2 cellular contexts compared by ENCODE assay signal in the genomic region with DNA sequence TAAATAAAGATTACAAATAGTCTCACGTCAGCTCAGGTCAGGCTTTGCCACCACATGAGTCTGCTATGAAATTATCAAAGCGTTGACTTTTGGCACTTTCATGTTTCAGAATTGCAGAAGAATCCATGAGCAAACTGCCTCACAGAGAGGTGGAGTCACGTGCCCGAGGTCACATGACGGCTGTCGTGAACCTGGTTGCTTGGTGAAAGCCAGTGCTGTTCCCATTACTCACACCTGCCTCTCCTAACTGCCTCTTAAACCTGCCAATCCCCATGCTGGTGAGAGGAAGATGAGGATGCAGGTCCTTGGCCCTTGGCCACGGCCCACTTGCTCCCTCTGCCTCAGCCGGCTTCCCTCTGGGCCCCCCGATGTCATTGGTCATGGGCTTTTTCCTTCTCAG.
TF ChIP-seq lines count a peak whose summit lies in the region.

No MANE protein-coding gene starts in this region.

TF ChIP-seq in A549, 52 proteins besides CTCF, POLR2A, EP300 and RAD21 (continued from another document):
- TF ChIP-seq BCL3 (IDR thresholded peaks at IDR 0.05) (no peak), HOXA7 (CRISPR knock-in tag; IDR thresholded peaks at IDR 0.05) (no peak)

TF ChIP-seq in K562, 482 proteins besides CTCF, POLR2A, EP300 and RAD21 (continued from another document):
- no peak for TF ChIP-seq MBD1 (CRISPR knock-in tag; IDR thresholded peaks at IDR 0.05)
- TF ChIP-seq ELF4 (CRISPR knock-in tag; IDR thresholded peaks at IDR 0.05), result no peak
- TF ChIP-seq RAD51 (IDR thresholded peaks at IDR 0.05; ENCODE audit: borderline replicate concordance, low read depth), result peak; percentile 79
- no peak for TF ChIP-seq ZKSCAN1 (IDR thresholded peaks at IDR 0.05; ENCODE audit: low read depth, low read length)
- no peak for TF ChIP-seq ETV1 (tag; conservative IDR thresholded peaks at IDR 0.05; ENCODE audit: low read depth)
- TF ChIP-seq ZNF3 (CRISPR knock-in tag; IDR thresholded peaks at IDR 0.05), result no peak
- TF ChIP-seq SUPT5H (IDR thresholded peaks at IDR 0.05), result no peak
- no peak for TF ChIP-seq MYC (IDR thresholded peaks at IDR 0.05; ENCODE audit: low read depth, low read length)
- no peak for TF ChIP-seq MYC (CRISPR knock-in tag; IDR thresholded peaks at IDR 0.05; ENCODE audit: borderline replicate concordance, low read depth)
- no peak for TF ChIP-seq HOMEZ (CRISPR knock-in tag; IDR thresholded peaks at IDR 0.05)
- no peak for TF ChIP-seq ZNF212 (CRISPR knock-in tag; IDR thresholded peaks at IDR 0.05)
- TF ChIP-seq ZMIZ1 (IDR thresholded peaks at IDR 0.05; ENCODE audit: low read depth in 2 of 2, low read length in 2 of 2), result no peak
- no peak for TF ChIP-seq RCOR1 (IDR thresholded peaks at IDR 0.05; ENCODE audit: borderline replicate concordance in 1 of 2, low read depth in 2 of 2, low read length in 2 of 2)
- TF ChIP-seq BRCA1 (IDR thresholded peaks at IDR 0.05), result no peak
- no peak for TF ChIP-seq BRCA1 (CRISPR knock-in tag; IDR thresholded peaks at IDR 0.05)
- peak; percentile 41 for TF ChIP-seq TFE3 (CRISPR knock-in tag; IDR thresholded peaks at IDR 0.05)
- TF ChIP-seq, protein P1, sequence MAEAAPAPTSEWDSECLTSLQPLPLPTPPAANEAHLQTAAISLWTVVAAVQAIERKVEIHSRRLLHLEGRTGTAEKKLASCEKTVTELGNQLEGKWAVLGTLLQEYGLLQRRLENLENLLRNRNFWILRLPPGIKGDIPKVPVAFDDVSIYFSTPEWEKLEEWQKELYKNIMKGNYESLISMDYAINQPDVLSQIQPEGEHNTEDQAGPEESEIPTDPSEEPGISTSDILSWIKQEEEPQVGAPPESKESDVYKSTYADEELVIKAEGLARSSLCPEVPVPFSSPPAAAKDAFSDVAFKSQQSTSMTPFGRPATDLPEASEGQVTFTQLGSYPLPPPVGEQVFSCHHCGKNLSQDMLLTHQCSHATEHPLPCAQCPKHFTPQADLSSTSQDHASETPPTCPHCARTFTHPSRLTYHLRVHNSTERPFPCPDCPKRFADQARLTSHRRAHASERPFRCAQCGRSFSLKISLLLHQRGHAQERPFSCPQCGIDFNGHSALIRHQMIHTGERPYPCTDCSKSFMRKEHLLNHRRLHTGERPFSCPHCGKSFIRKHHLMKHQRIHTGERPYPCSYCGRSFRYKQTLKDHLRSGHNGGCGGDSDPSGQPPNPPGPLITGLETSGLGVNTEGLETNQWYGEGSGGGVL (CRISPR knock-in tag; IDR thresholded peaks at IDR 0.05), result no peak
- no peak for TF ChIP-seq SIN3B (IDR thresholded peaks at IDR 0.05; ENCODE audit: low read depth)
- TF ChIP-seq, protein P2, sequence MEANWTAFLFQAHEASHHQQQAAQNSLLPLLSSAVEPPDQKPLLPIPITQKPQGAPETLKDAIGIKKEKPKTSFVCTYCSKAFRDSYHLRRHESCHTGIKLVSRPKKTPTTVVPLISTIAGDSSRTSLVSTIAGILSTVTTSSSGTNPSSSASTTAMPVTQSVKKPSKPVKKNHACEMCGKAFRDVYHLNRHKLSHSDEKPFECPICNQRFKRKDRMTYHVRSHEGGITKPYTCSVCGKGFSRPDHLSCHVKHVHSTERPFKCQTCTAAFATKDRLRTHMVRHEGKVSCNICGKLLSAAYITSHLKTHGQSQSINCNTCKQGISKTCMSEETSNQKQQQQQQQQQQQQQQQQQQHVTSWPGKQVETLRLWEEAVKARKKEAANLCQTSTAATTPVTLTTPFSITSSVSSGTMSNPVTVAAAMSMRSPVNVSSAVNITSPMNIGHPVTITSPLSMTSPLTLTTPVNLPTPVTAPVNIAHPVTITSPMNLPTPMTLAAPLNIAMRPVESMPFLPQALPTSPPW (CRISPR knock-in tag; IDR thresholded peaks at IDR 0.05), result no peak
- TF ChIP-seq, protein P3, sequence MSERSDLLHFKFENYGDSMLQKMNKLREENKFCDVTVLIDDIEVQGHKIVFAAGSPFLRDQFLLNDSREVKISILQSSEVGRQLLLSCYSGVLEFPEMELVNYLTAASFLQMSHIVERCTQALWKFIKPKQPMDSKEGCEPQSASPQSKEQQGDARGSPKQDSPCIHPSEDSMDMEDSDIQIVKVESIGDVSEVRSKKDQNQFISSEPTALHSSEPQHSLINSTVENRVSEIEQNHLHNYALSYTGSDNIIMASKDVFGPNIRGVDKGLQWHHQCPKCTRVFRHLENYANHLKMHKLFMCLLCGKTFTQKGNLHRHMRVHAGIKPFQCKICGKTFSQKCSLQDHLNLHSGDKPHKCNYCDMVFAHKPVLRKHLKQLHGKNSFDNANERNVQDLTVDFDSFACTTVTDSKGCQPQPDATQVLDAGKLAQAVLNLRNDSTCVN (CRISPR knock-in tag; IDR thresholded peaks at IDR 0.05), result no peak
- TF ChIP-seq USF1 (CRISPR knock-in tag; IDR thresholded peaks at IDR 0.05), result 0 out of 2 replicates have a peak, but pooled peaks have one; percentile 37
- no peak for TF ChIP-seq CREB1 (IDR thresholded peaks at IDR 0.05)
- no peak for TF ChIP-seq CREB1 (CRISPR knock-in tag; IDR thresholded peaks at IDR 0.05)
- peak; percentile 78 for TF ChIP-seq USF2 (CRISPR knock-in tag; IDR thresholded peaks at IDR 0.05)
- no peak for TF ChIP-seq IFI16 (CRISPR knock-in tag; IDR thresholded peaks at IDR 0.05)
- no peak for TF ChIP-seq MAX (CRISPR knock-in tag; IDR thresholded peaks at IDR 0.05)
- TF ChIP-seq CBFA2T2 (conservative IDR thresholded peaks at IDR 0.05), result 0 out of 2 replicates have a peak, but pooled peaks have one; percentile 17
- TF ChIP-seq FOXJ3 (CRISPR knock-in tag; IDR thresholded peaks at IDR 0.05), result no peak
